22 cellular contexts compared by ENCODE assay signal in genomic region chr2:112947374-112947773, GRCh38. TPM values are rescaled to one million over a fixed set of nuclear protein-coding genes. Genes with fewer than 3 reads are reported as not detected.
"Had no signal": no experiment of that assay in that cellular context is flagged by ENCODE, and none has a peak within 500 bp of the region (broad histone marks: within the 10 kb centered on the region; RNA-seq: fewer than 3 reads in every experiment).

No MANE protein-coding gene starts in this region.

- H3K27ac ChIP-seq: brain microvascular endothelial cell, cardiac muscle cell, PC-9 had no signal

- H3K4me3 ChIP-seq: cardiac muscle cell, PC-9 had no signal

- ATAC-seq: activated CD8-positive, alpha-beta T cell treated with anti-CD3 and anti-CD28 coated beads for 36 hours; activated T-cell treated with anti-CD3 and anti-CD28 coated beads, Interleukin-2, amount 50 U/mL, for 72 hours had no signal

- H3K27me3 ChIP-seq: brain microvascular endothelial cell, cardiac muscle cell had no signal

- H3K36me3 Mint-ChIP-seq: activated naive CD4-positive, alpha-beta T cell treated with anti-CD3 and anti-CD28 coated beads, Interleukin-2, amount 10 ng/mL, durations not matched to agents 7 days and 5 days; activated naive CD8-positive, alpha-beta T cell treated with anti-CD3 and anti-CD28 coated beads for 36 hours had no signal

- H3K27ac Mint-ChIP-seq: activated CD8-positive, alpha-beta T cell treated with anti-CD3 and anti-CD28 coated beads for 36 hours; activated naive CD4-positive, alpha-beta T cell treated with anti-CD3 and anti-CD28 coated beads, Interleukin-2, amount 10 ng/mL, durations not matched to agents 7 days and 5 days; activated naive CD8-positive, alpha-beta T cell treated with anti-CD3 and anti-CD28 coated beads for 36 hours; activated T-cell treated with anti-CD3 and anti-CD28 coated beads, Interleukin-2, amount 50 U/mL, for 72 hours; activated T-helper 2 cell treated with anti-CD3 and anti-CD28 coated beads, Interferon-gamma antibody, Interleukin-2, Interleukin-4, amounts not matched to agents 10 μg/mL and 5 μg/mL and 100 μg/mL, durations not matched to agents 14 hours and 24 hours and 36 hours had no signal

- H3K9me3 Mint-ChIP-seq: activated CD8-positive, alpha-beta T cell treated with anti-CD3 and anti-CD28 coated beads for 36 hours; activated naive CD4-positive, alpha-beta T cell treated with anti-CD3 and anti-CD28 coated beads, Interleukin-2, amount 10 ng/mL, durations not matched to agents 7 days and 5 days; activated naive CD8-positive, alpha-beta T cell treated with anti-CD3 and anti-CD28 coated beads for 36 hours; activated T-cell treated with anti-CD3 and anti-CD28 coated beads, Interleukin-2, amount 50 U/mL, for 72 hours; activated T-helper 2 cell treated with anti-CD3 and anti-CD28 coated beads, Interferon-gamma antibody, Interleukin-2, Interleukin-4, amounts not matched to agents 10 μg/mL and 5 μg/mL and 100 μg/mL, durations not matched to agents 14 hours and 24 hours and 36 hours had no signal

- H3K36me3 ChIP-seq: brain microvascular endothelial cell, cardiac muscle cell had no signal

- H3K4me3 Mint-ChIP-seq: activated CD8-positive, alpha-beta T cell treated with anti-CD3 and anti-CD28 coated beads for 36 hours; activated naive CD4-positive, alpha-beta T cell treated with anti-CD3 and anti-CD28 coated beads, Interleukin-2, amount 10 ng/mL, durations not matched to agents 7 days and 5 days; activated naive CD8-positive, alpha-beta T cell treated with anti-CD3 and anti-CD28 coated beads for 36 hours; activated T-cell treated with anti-CD3 and anti-CD28 coated beads, Interleukin-2, amount 50 U/mL, for 72 hours had no signal

- DNase-seq: activated CD4-positive, alpha-beta T cell treated with anti-CD3 and anti-CD28 coated beads, Interleukin-2, amount 50 U/mL, for 1 hour; activated CD4-positive, CD25-positive, alpha-beta regulatory T cell; activated CD8-positive, alpha-beta memory T cell treated with anti-CD3 and anti-CD28 coated beads, Interleukin-2, amount 50 U/mL, for 4 hours; activated CD8-positive, alpha-beta T cell treated with anti-CD3 and anti-CD28 coated beads for 36 hours; activated gamma-delta T cell treated with Interleukin-2 at 50 U/mL for 16 hours; activated naive CD4-positive, alpha-beta T cell treated with anti-CD3 and anti-CD28 coated beads, Interleukin-2, amount 10 ng/mL, durations not matched to agents 7 days and 5 days; activated naive CD8-positive, alpha-beta T cell treated with anti-CD3 and anti-CD28 coated beads for 36 hours; activated T-cell treated with anti-CD3 and anti-CD28 coated beads, Interleukin-2, amount 50 U/mL, for 72 hours; brain microvascular endothelial cell; Karpas-422; NCI-H1048; NCI-H2029; NCI-H446; NCI-H524; SHP77 treated with DMSO at 0.1 percent for 48 hours; T-helper 2 cell; T1000 had no signal

- H3K4me1 Mint-ChIP-seq: activated naive CD4-positive, alpha-beta T cell treated with anti-CD3 and anti-CD28 coated beads, Interleukin-2, amount 10 ng/mL, durations not matched to agents 7 days and 5 days; activated naive CD8-positive, alpha-beta T cell treated with anti-CD3 and anti-CD28 coated beads for 36 hours had no signal

RNA-seq across cellular contexts. Expression of gene IL36G, which starts 30.4 kb away (rescaled TPM):
- total RNA-seq: activated CD8-positive, alpha-beta T cell treated with anti-CD3 and anti-CD28 coated beads for 36 hours; activated naive CD8-positive, alpha-beta T cell treated with anti-CD3 and anti-CD28 coated beads for 36 hours; activated T-cell treated with anti-CD3 and anti-CD28 coated beads, Interleukin-2, amount 50 U/mL, for 72 hours; activated T-helper 2 cell treated with anti-CD3 and anti-CD28 coated beads, Interferon-gamma antibody, Interleukin-2, Interleukin-4, amounts not matched to agents 10 μg/mL and 5 μg/mL and 100 μg/mL, durations not matched to agents 14 hours and 24 hours and 36 hours; cerebellum; PC-9 had no signal
- polyA plus RNA-seq: adipose tissue, cardiac muscle cell had no signal

RNA-seq across cellular contexts. Expression of gene IL37, which starts 36.4 kb away (rescaled TPM):
- total RNA-seq: activated CD8-positive, alpha-beta T cell treated with anti-CD3 and anti-CD28 coated beads for 36 hours; activated naive CD8-positive, alpha-beta T cell treated with anti-CD3 and anti-CD28 coated beads for 36 hours; activated T-cell treated with anti-CD3 and anti-CD28 coated beads, Interleukin-2, amount 50 U/mL, for 72 hours; activated T-helper 2 cell treated with anti-CD3 and anti-CD28 coated beads, Interferon-gamma antibody, Interleukin-2, Interleukin-4, amounts not matched to agents 10 μg/mL and 5 μg/mL and 100 μg/mL, durations not matched to agents 14 hours and 24 hours and 36 hours; cardiac muscle cell; cerebellum had no signal
- polyA plus RNA-seq: adipose tissue, cardiac muscle cell had no signal

RNA-seq across cellular contexts. Expression of gene IL36A, which starts 57.9 kb away (rescaled TPM):
- total RNA-seq: activated CD8-positive, alpha-beta T cell treated with anti-CD3 and anti-CD28 coated beads for 36 hours; activated naive CD8-positive, alpha-beta T cell treated with anti-CD3 and anti-CD28 coated beads for 36 hours; cardiac muscle cell; cerebellum; PC-9 had no signal
- polyA plus RNA-seq: cardiac muscle cell had no signal
